26 cellular contexts compared by ENCODE assay signal in the genomic region with DNA sequence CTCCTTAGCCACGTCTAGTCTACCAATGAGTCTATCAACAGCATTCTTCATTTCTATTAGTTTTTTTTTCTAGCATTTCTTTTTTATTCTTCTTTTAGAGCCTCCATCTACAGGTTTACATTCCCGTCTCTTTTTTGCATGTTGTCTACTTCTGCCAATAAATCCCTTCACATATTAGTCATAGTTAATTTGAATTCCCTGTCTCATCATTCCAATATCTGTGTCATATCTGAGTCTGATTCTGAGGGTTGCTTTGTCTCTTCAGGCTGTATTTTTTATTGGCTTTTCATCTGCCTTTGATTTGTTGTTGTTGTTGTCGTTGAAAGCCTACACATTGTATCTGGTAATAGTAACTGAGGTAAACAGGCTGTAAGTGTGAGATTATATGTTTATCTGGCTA.
"Had no signal": no experiment of that assay in that cellular context is flagged by ENCODE, and none has a peak within 500 bp of the region (broad histone marks: within the 10 kb centered on the region; RNA-seq: fewer than 3 reads in every experiment).

No MANE protein-coding gene starts in this region.

- DNase-seq: activated CD4-positive, alpha-beta memory T cell treated with anti-CD3 and anti-CD28 coated beads, Interleukin-2, amount 10 ng/mL, durations not matched to agents 7 days and 5 days; activated CD4-positive, alpha-beta T cell treated with anti-CD3 and anti-CD28 coated beads for 36 hours; activated gamma-delta T cell treated with Interleukin-2 at 50 U/mL for 16 hours; activated T-cell treated with anti-CD3 and anti-CD28 coated beads, Interleukin-2, amount 50 U/mL, for 72 hours; amygdala; cerebellar nuclear complex; effector CD8-positive, alpha-beta T cell; kidney; left ventricle myocardium inferior; mucosa of descending colon; naive thymus-derived CD4-positive, alpha-beta T cell; occipital lobe; right cardiac atrium; small intestine; stimulated activated CD4-positive, alpha-beta T cell treated with anti-CD3 and anti-CD28 coated beads, Interleukin-4, amount 100 ng/mL, for 4 hours; stimulated activated CD8-positive, alpha-beta memory T cell treated with anti-CD3 and anti-CD28 coated beads, Interleukin-4, amount 100 ng/mL, for 48 hours; stimulated activated naive CD4-positive, alpha-beta T cell treated with Interleukin-2 at 50 U/mL for 16 hours; substantia nigra; T-cell; T1000; uterus had no signal

- H3K27ac Mint-ChIP-seq: activated CD4-positive, alpha-beta memory T cell treated with anti-CD3 and anti-CD28 coated beads, Interleukin-2, amount 10 ng/mL, durations not matched to agents 7 days and 5 days; activated CD4-positive, alpha-beta T cell treated with anti-CD3 and anti-CD28 coated beads for 36 hours; activated naive CD8-positive, alpha-beta T cell; activated T-cell treated with anti-CD3 and anti-CD28 coated beads, Interleukin-2, amount 50 U/mL, for 72 hours; brain; memory B cell; naive thymus-derived CD4-positive, alpha-beta T cell; progenitor cell of endocrine pancreas; T-cell had no signal

- FAIRE-seq: kidney, small intestine had no signal

- H3K36me3 ChIP-seq: left ventricle myocardium inferior, tibial nerve, uterus had no signal

- H3K4me3 Mint-ChIP-seq: activated CD4-positive, alpha-beta memory T cell treated with anti-CD3 and anti-CD28 coated beads, Interleukin-2, amount 10 ng/mL, durations not matched to agents 7 days and 5 days; activated CD4-positive, alpha-beta T cell treated with anti-CD3 and anti-CD28 coated beads for 36 hours; activated naive CD8-positive, alpha-beta T cell; activated T-cell treated with anti-CD3 and anti-CD28 coated beads, Interleukin-2, amount 50 U/mL, for 72 hours; brain; memory B cell; naive thymus-derived CD4-positive, alpha-beta T cell; T-cell had no signal

- H3K27me3 ChIP-seq: tibial nerve, uterus had no signal

- H3K4me1 Mint-ChIP-seq: activated CD4-positive, alpha-beta memory T cell treated with anti-CD3 and anti-CD28 coated beads, Interleukin-2, amount 10 ng/mL, durations not matched to agents 7 days and 5 days; activated CD4-positive, alpha-beta T cell treated with anti-CD3 and anti-CD28 coated beads for 36 hours; brain; memory B cell; naive thymus-derived CD4-positive, alpha-beta T cell; T-cell had no signal

- H3K36me3 Mint-ChIP-seq: activated naive CD8-positive, alpha-beta T cell; memory B cell; naive thymus-derived CD4-positive, alpha-beta T cell; T-cell had no signal

- H3K4me3 ChIP-seq: left ventricle myocardium inferior, mucosa of descending colon, tibial nerve, uterus had no signal

- H3K4me1 ChIP-seq: left ventricle myocardium inferior, uterus had no signal

- H3K27me3 Mint-ChIP-seq: activated CD4-positive, alpha-beta memory T cell treated with anti-CD3 and anti-CD28 coated beads, Interleukin-2, amount 10 ng/mL, durations not matched to agents 7 days and 5 days; activated CD4-positive, alpha-beta T cell treated with anti-CD3 and anti-CD28 coated beads for 36 hours; activated naive CD8-positive, alpha-beta T cell; brain; memory B cell; naive thymus-derived CD4-positive, alpha-beta T cell; progenitor cell of endocrine pancreas; T-cell had no signal

- H3K9me3 ChIP-seq: mucosa of descending colon, tibial nerve, uterus had no signal

- ATAC-seq: activated CD4-positive, alpha-beta T cell treated with anti-CD3 and anti-CD28 coated beads for 36 hours; activated T-cell treated with anti-CD3 and anti-CD28 coated beads, Interleukin-2, amount 50 U/mL, for 72 hours; mucosa of descending colon; naive thymus-derived CD4-positive, alpha-beta T cell; right cardiac atrium; T-cell had no signal

- H3K27ac ChIP-seq: left ventricle myocardium inferior, tibial nerve, uterus had no signal
